8 cellular contexts compared by ENCODE assay signal in the genomic region with DNA sequence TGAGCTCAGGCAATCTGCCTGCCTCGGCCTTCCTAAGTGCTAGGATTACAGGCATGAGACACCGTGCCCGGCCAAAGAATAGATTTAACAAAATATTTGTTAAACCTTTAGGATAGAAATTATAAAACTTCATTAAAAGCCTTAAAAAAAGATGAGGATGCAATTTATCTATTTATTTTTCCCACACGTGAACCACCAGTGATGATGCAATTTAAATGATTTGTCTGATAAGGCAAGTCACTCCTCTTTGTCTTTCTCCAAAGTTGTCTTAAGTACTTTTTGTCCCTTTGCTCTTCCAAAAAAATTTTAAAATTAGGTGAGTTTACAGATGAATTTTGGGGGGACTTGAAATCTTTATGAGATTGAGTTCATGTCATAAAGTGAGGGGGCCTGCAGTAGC.
"Had no signal": no experiment of that assay in that cellular context is flagged by ENCODE, and none has a peak within 500 bp of the region (broad histone marks: within the 10 kb centered on the region; RNA-seq: fewer than 3 reads in every experiment).

No MANE protein-coding gene starts in this region.

- ATAC-seq: GM12878 had no signal

- DNase-seq: GDM1, GF-D8 had no signal

- H3K4me3 ChIP-seq: GM12878 had no signal

- FAIRE-seq: G401.6, GM12878, GM12891, GM12892, GM18507, GM19239 had no signal
